8 cellular contexts compared by ENCODE assay signal in genomic region chr13:114064516-114065140, GRCh38.
DNase-seq lines count a peak whose midpoint lies in the region; ATAC-seq and TF ChIP-seq lines count a peak whose summit lies in the region.

No MANE protein-coding gene starts in this region.

- intact Hi-C loops in activated naive CD4-positive, alpha-beta T cell treated with anti-CD3 and anti-CD28 coated beads for 36 hours (cut with micrococcal nuclease) = loop anchor here (1.0 to 10.0 kb wide), 7 partner anchors 15 to 860 kb away; partner anchors contain the start of genes CUL4A, DCUN1D2 and PCID2
- intact Hi-C loops in right cardiac atrium (cut with DNase I) (loop anchor here in 1 of 4 donors (10.0 kb wide), 1 partner anchor 60 kb away; no protein-coding TSS in a partner anchor), gastrocnemius medialis (cut with DNase I; ENCODE audit: low total_unique reads) (loop anchor here (1.0 to 2.0 kb wide), 3 partner anchors 36 to 68 kb away; partner anchors contain the start of gene RASA3)

- in situ Hi-C loops in gastrocnemius medialis (cut with MboI; ENCODE audit: low sequenced_read_pairs in 4 of 4) = no loop called here

- H3K27ac Mint-ChIP-seq in activated naive CD4-positive, alpha-beta T cell treated with anti-CD3 and anti-CD28 coated beads for 36 hours = peak overlapping the region; percentile 95
- peak overlapping the region; percentile 87 for H3K27ac Mint-ChIP-seq in activated naive CD8-positive, alpha-beta T cell treated with anti-CD3 and anti-CD28 coated beads, Interleukin-2, amount 10 ng/mL, durations not matched to agents 7 days and 5 days

- no peaks in the 10 kb centered on the region for H3K9me3 Mint-ChIP-seq in activated naive CD4-positive, alpha-beta T cell treated with anti-CD3 and anti-CD28 coated beads for 36 hours
- no peaks in the 10 kb centered on the region for H3K9me3 Mint-ChIP-seq in activated naive CD8-positive, alpha-beta T cell treated with anti-CD3 and anti-CD28 coated beads, Interleukin-2, amount 10 ng/mL, durations not matched to agents 7 days and 5 days

- H3K36me3 Mint-ChIP-seq in activated naive CD4-positive, alpha-beta T cell treated with anti-CD3 and anti-CD28 coated beads for 36 hours (ENCODE audit: low read depth) = peaks cover 8% of the 10 kb centered on the region
- H3K36me3 Mint-ChIP-seq in activated naive CD8-positive, alpha-beta T cell treated with anti-CD3 and anti-CD28 coated beads, Interleukin-2, amount 10 ng/mL, durations not matched to agents 7 days and 5 days = no peaks in the 10 kb centered on the region

- no peaks in the 10 kb centered on the region for H3K27me3 Mint-ChIP-seq in activated naive CD4-positive, alpha-beta T cell treated with anti-CD3 and anti-CD28 coated beads for 36 hours (ENCODE audit: low read depth)
- H3K27me3 Mint-ChIP-seq in activated naive CD8-positive, alpha-beta T cell treated with anti-CD3 and anti-CD28 coated beads, Interleukin-2, amount 10 ng/mL, durations not matched to agents 7 days and 5 days = no peaks in the 10 kb centered on the region

- ATAC-seq in activated naive CD8-positive, alpha-beta T cell treated with anti-CD3 and anti-CD28 coated beads, Interleukin-2, amount 10 ng/mL, durations not matched to agents 7 days and 5 days (ENCODE audit: low read depth) = no peak
- ATAC-seq in right cardiac atrium (peak; percentile 4 to 14), gastrocnemius medialis (peak; percentile 37 to 62), GM18870 (IDR thresholded peaks at IDR 0.05; ENCODE audit: unreplicated experiment) (no peak), HG02938 (IDR thresholded peaks at IDR 0.05; ENCODE audit: unreplicated experiment) (no peak)

- peak in 1 of 5 experiments; percentile 13 for TF ChIP-seq CTCF in gastrocnemius medialis (IDR thresholded peaks at IDR 0.05 in 4 of 5, conservative IDR thresholded peaks at IDR 0.05 in 1 of 5)

- no peaks in the 10 kb centered on the region for H3K36me3 ChIP-seq in gastrocnemius medialis

- H3K27me3 ChIP-seq in right cardiac atrium (ENCODE audit: control insufficient read depth, insufficient read depth) (no peaks in the 10 kb centered on the region), gastrocnemius medialis (no peaks in the 10 kb centered on the region)

- H3K4me3 ChIP-seq in right cardiac atrium (ENCODE audit: low read length) (peak overlapping the region; percentile 4), gastrocnemius medialis (peak overlapping the region; percentile 55 to 70 (median 56))

- H3K27ac ChIP-seq in right cardiac atrium (ENCODE audit: low read length) = peak overlapping the region; percentile 59
- H3K27ac ChIP-seq in gastrocnemius medialis = peak overlapping the region; percentile 93 to 96 (median 95)

- no peaks in the 10 kb centered on the region for H3K9me3 ChIP-seq in right cardiac atrium (ENCODE audit: control insufficient read depth, low read length)
- no peaks in the 10 kb centered on the region for H3K9me3 ChIP-seq in gastrocnemius medialis

- peak; percentile 24 for DNase-seq in activated naive CD4-positive, alpha-beta T cell treated with anti-CD3 and anti-CD28 coated beads for 36 hours
- no peak for DNase-seq in activated naive CD4-positive, alpha-beta T cell treated with anti-CD3 and anti-CD28 coated beads, Interleukin-2, amount 50 U/mL, for 16 hours
- DNase-seq in activated naive CD8-positive, alpha-beta T cell treated with anti-CD3 and anti-CD28 coated beads, Interleukin-2, amount 10 ng/mL, durations not matched to agents 7 days and 5 days = no peak
- DNase-seq in right cardiac atrium (peak; percentile 64 to 78 (median 78)), gastrocnemius medialis (peak in 1 of 2 donors; percentile 50), NCI-H446 treated with DMSO at 0.1 percent for 48 hours (lab: John Stamatoyannopoulos, UW) (no peak)

- POLR2A ChIA-PET in activated naive CD8-positive, alpha-beta T cell treated with anti-CD3 and anti-CD28 coated beads, Interleukin-2, amount 10 ng/mL, durations not matched to agents 7 days and 5 days (lab: Charles Lee) = interaction anchor here (1.0 to 1.7 kb wide), 3 partner anchors 46 to 162 kb away, joined by 3 to 10 read pairs (median 9); no protein-coding TSS in a partner anchor

- peak overlapping the region; percentile 67 for H3K4me3 Mint-ChIP-seq in activated naive CD4-positive, alpha-beta T cell treated with anti-CD3 and anti-CD28 coated beads for 36 hours
- peak overlapping the region; percentile 76 for H3K4me3 Mint-ChIP-seq in activated naive CD8-positive, alpha-beta T cell treated with anti-CD3 and anti-CD28 coated beads, Interleukin-2, amount 10 ng/mL, durations not matched to agents 7 days and 5 days

- H3K4me1 ChIP-seq in right cardiac atrium (ENCODE audit: control insufficient read depth, insufficient read depth, low read length) = peaks cover 4% of the 10 kb centered on the region
- peaks cover 41 to 47% of the 10 kb centered on the region in 2 donors for H3K4me1 ChIP-seq in gastrocnemius medialis

- WGBS in right cardiac atrium = 28% methylated on average over 17 of the region's 17 CpGs

- TF ChIP-seq POLR2A in gastrocnemius medialis (IDR thresholded peaks at IDR 0.05) = no peak

- CTCF ChIA-PET in activated naive CD4-positive, alpha-beta T cell treated with anti-CD3 and anti-CD28 coated beads for 36 hours (lab: Charles Lee) = interaction anchor here (1.3 to 4.6 kb wide), 2 partner anchors 46 to 65 kb away, joined by 4 to 23 read pairs; no protein-coding TSS in a partner anchor

- peaks cover 71% of the 10 kb centered on the region for H3K4me1 Mint-ChIP-seq in activated naive CD4-positive, alpha-beta T cell treated with anti-CD3 and anti-CD28 coated beads for 36 hours (ENCODE audit: low read depth)
- peaks cover 45% of the 10 kb centered on the region for H3K4me1 Mint-ChIP-seq in activated naive CD8-positive, alpha-beta T cell treated with anti-CD3 and anti-CD28 coated beads, Interleukin-2, amount 10 ng/mL, durations not matched to agents 7 days and 5 days

Comparison
In these comparisons a context has a peak if more than half of its experiments do, and no peak if none do; other contexts are left out.
1. DNase-seq: peak in activated naive CD4-positive, alpha-beta T cell treated with anti-CD3 and anti-CD28 coated beads for 36 hours (single experiment) and right cardiac atrium (3 of 3); none in activated naive CD4-positive, alpha-beta T cell treated with anti-CD3 and anti-CD28 coated beads, Interleukin-2, amount 50 U/mL, for 16 hours (single experiment), activated naive CD8-positive, alpha-beta T cell treated with anti-CD3 and anti-CD28 coated beads, Interleukin-2, amount 10 ng/mL, durations not matched to agents 7 days and 5 days (single experiment) and NCI-H446 treated with DMSO at 0.1 percent for 48 hours (single experiment).
2. ATAC-seq: peak in right cardiac atrium (2 of 2) and gastrocnemius medialis (2 of 2); none in activated naive CD8-positive, alpha-beta T cell treated with anti-CD3 and anti-CD28 coated beads, Interleukin-2, amount 10 ng/mL, durations not matched to agents 7 days and 5 days (single experiment), GM18870 (single experiment) and HG02938 (single experiment).